ENCODE assay signal across 8 cellular contexts in the genomic region with DNA sequence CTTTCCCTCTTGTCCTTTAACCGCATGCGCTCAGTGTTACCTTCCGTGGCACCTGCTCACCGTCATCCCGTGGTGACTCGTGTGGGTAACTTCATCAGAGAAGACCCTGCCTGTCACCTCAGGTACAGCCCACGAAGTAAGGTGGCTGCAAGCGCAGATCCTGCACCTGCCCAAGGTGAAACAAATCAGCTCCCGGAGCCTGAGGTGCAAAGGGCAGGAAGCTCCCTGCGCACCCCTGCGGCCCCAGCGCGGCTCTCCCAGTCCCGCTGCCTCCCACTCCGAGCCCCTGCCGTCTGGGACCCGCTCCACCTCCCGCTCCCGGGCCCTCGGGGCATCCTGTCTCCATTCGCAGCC.
DNase-seq lines count a peak whose midpoint lies in the region; FAIRE-seq and TF ChIP-seq lines count a peak whose summit lies in the region.

No MANE protein-coding gene starts in this region.

- no peak overlapping the region for H3K9ac ChIP-seq in kidney (ENCODE audit: low read length in 2 of 2)

- TF ChIP-seq POLR2A in Peyer's patch (IDR thresholded peaks at IDR 0.05) (no peak), sigmoid colon (IDR thresholded peaks at IDR 0.05) (no peak)

- intact Hi-C loops in sigmoid colon (cut with DNase I): loop anchor here (1.0 to 10.0 kb wide), 5 partner anchors 59 to 480 kb away; a partner anchor contains a TSS
- intact Hi-C loops in kidney (cut with DNase I): loop anchor here (5.0 kb wide), 1 partner anchor 462 kb away; no protein-coding TSS in a partner anchor

- peaks cover 33% of the 10 kb centered on the region for H3K27me3 ChIP-seq in DOHH2 (ENCODE audit: control insufficient read depth, low read length)
- H3K27me3 ChIP-seq in Peyer's patch: no peaks in the 10 kb centered on the region
- H3K27me3 ChIP-seq in sigmoid colon: peaks cover 0 to 12% (median 4%) of the 10 kb centered on the region in 3 donors

- peak overlapping the region; percentile 75 for H3K4me2 ChIP-seq in DOHH2 (ENCODE audit: low read length)

- TF ChIP-seq CTCF in DOHH2 (IDR thresholded peaks at IDR 0.05; ENCODE audit: low read depth, low read length, poor library complexity, severe bottlenecking) (no peak), Peyer's patch (IDR thresholded peaks at IDR 0.05) (no peak), fibroblast of the aortic adventitia (IDR thresholded peaks at IDR 0.05; ENCODE audit: insufficient read depth, low read length) (no peak), sigmoid colon (IDR thresholded peaks at IDR 0.05) (no peak), kidney (IDR thresholded peaks at IDR 0.05; ENCODE audit: borderline replicate concordance, extremely low read depth, insufficient read depth) (no peak)

- H3F3A ChIP-seq in DOHH2 (ENCODE audit: control insufficient read depth, insufficient read depth): no peaks in the 10 kb centered on the region

- no peaks in the 10 kb centered on the region for H3K9me2 ChIP-seq in DOHH2 (replicated peaks; ENCODE audit: control insufficient read depth, low read length)

- no peaks in the 10 kb centered on the region for H3K79me2 ChIP-seq in DOHH2 (ENCODE audit: control insufficient read depth, low read length)

- H4K20me1 ChIP-seq in DOHH2 (ENCODE audit: control insufficient read depth, insufficient read depth, low read depth, low read length): no peaks in the 10 kb centered on the region

- DNase-seq in Peyer's patch: peak in 1 of 3 donors; percentile 50
- DNase-seq in fibroblast of the aortic adventitia (ENCODE audit: low read depth): no peak
- no peak for DNase-seq in sigmoid colon
- no peak for DNase-seq in kidney
- DNase-seq in epidermal melanocyte (ENCODE audit: insufficient read length, low spot score): no peak
- no peak for DNase-seq in retina
- no peak for DNase-seq in NCI-H2107 treated with DMSO at 0.1 percent for 48 hours (lab: John Stamatoyannopoulos, UW; ENCODE audit: unreplicated experiment)

- H3K4me3 ChIP-seq in DOHH2 (ENCODE audit: low read length): peak overlapping the region; percentile 61
- peak overlapping the region; percentile 35 to 67 (median 57) for H3K4me3 ChIP-seq in Peyer's patch
- H3K4me3 ChIP-seq in fibroblast of the aortic adventitia (ENCODE audit: low read depth, low read length): peak overlapping the region; percentile 71
- H3K4me3 ChIP-seq in sigmoid colon: peak overlapping the region in 3 of 4 donors; percentile 57 to 68 (median 62)
- H3K4me3 ChIP-seq in kidney (ENCODE audit: low read length in 2 of 2): peak overlapping the region in 1 of 2 donors; percentile 61

- peaks cover 10% of the 10 kb centered on the region for H3K4me1 ChIP-seq in DOHH2 (ENCODE audit: control insufficient read depth, low read length)
- peaks cover 0 to 10% (median 3%) of the 10 kb centered on the region in 4 donors for H3K4me1 ChIP-seq in Peyer's patch
- peaks cover 0 to 19% (median 10%) of the 10 kb centered on the region in 4 donors for H3K4me1 ChIP-seq in sigmoid colon
- H3K4me1 ChIP-seq in kidney (ENCODE audit: control insufficient read depth in 1 of 2, insufficient read depth in 1 of 2, low read depth in 1 of 2, low read length in 2 of 2): peaks cover 0 to 5% of the 10 kb centered on the region in 2 donors

- TF ChIP-seq EP300 in sigmoid colon (IDR thresholded peaks at IDR 0.05): no peak

- no peaks in the 10 kb centered on the region for H3K9me3 ChIP-seq in DOHH2 (ENCODE audit: control insufficient read depth, insufficient read depth, low read length)
- no peaks in the 10 kb centered on the region for H3K9me3 ChIP-seq in Peyer's patch
- H3K9me3 ChIP-seq in sigmoid colon: no peaks in the 10 kb centered on the region
- no peaks in the 10 kb centered on the region for H3K9me3 ChIP-seq in kidney (ENCODE audit: control insufficient read depth in 1 of 2, low read length in 2 of 2)

- no peak overlapping the region for H3K27ac ChIP-seq in DOHH2 (ENCODE audit: low read depth, low read length)
- H3K27ac ChIP-seq in Peyer's patch: peak overlapping the region in 3 of 4 donors; percentile 13 to 61 (median 22)
- H3K27ac ChIP-seq in sigmoid colon: no peak overlapping the region
- no peak overlapping the region for H3K27ac ChIP-seq in kidney (ENCODE audit: low read depth in 2 of 2, low read length in 2 of 2)

- FAIRE-seq in kidney (lab: Jason Lieb, UNC): no peak

- H3K36me3 ChIP-seq in DOHH2 (ENCODE audit: control insufficient read depth, low read length): no peaks in the 10 kb centered on the region
- H3K36me3 ChIP-seq in Peyer's patch: no peaks in the 10 kb centered on the region
- H3K36me3 ChIP-seq in sigmoid colon: no peaks in the 10 kb centered on the region
- no peaks in the 10 kb centered on the region for H3K36me3 ChIP-seq in kidney (ENCODE audit: control insufficient read depth in 1 of 2, insufficient read depth in 2 of 2, low read length in 2 of 2)

- WGBS in sigmoid colon, 2 donors: 11 to 23% methylated on average over 21 of the region's 21 CpGs

Comparison
In these comparisons a context has a peak if more than half of its experiments do, and no peak if none do; other contexts are left out.
1. H3K27ac ChIP-seq: peak in Peyer's patch (3 of 4); none in DOHH2 (single experiment), sigmoid colon (0 of 4) and kidney (0 of 2).